In genomic region chr22:28702891-28703290, GRCh38 we compare ENCODE assay signal across 23 cellular contexts. TPM values are rescaled to one million over a fixed set of nuclear protein-coding genes. Genes with fewer than 3 reads are reported as not detected.
DNase-seq lines count a peak whose midpoint lies in the region; ATAC-seq, FAIRE-seq and TF ChIP-seq lines count a peak whose summit lies in the region.
"Had no signal": no experiment of that assay in that cellular context is flagged by ENCODE, and none has a peak within 500 bp of the region (broad histone marks: within the 10 kb centered on the region; RNA-seq: fewer than 3 reads in every experiment).

No MANE protein-coding gene starts in this region.

- peak overlapping the region; percentile 39 for H3K4me2 ChIP-seq in OCI-LY3 (ENCODE audit: low read length)
- H3K4me2 ChIP-seq: A549 had no signal

- no peak for TF ChIP-seq POLR2A in GM12892 (IDR thresholded peaks at IDR 0.05; ENCODE audit: low read depth, low read length)

- no peaks in the 10 kb centered on the region for H3K9me3 Mint-ChIP-seq in stimulated activated naive B cell treated with anti-CD40 and anti-IgM and Interleukin-4, amounts not matched to agents 10 μg/mL and 1 μg/mL and 100 μg/mL, for 72 hours
- H3K9me3 Mint-ChIP-seq: CD4-positive, alpha-beta memory T cell; HFFc6 had no signal

- no peak for DNase-seq in GM19239 (ENCODE audit: insufficient read length, low spot score)
- peak; percentile 28 for DNase-seq in germinal center (ENCODE audit: low spot score)
- no peak for DNase-seq in stimulated activated naive B cell treated with anti-CD40 and anti-IgM and Interleukin-4, amounts not matched to agents 10 μg/mL and 1 μg/mL and 100 μg/mL, for 72 hours
- DNase-seq in DMS153 (lab: John Stamatoyannopoulos, UW), result no peak
- DNase-seq in GM12892 (ENCODE audit: insufficient read length), result no peak
- DNase-seq in NCI-H526 (lab: John Stamatoyannopoulos, UW), result no peak
- DNase-seq: 8988T; ACHN; AML-193; C1 segment of cervical spinal cord; Calu3; CD4-positive, alpha-beta memory T cell; COR-L47; DND-41; GOT3; HFFc6 had no signal

- no peak overlapping the region for H3K4me3 Mint-ChIP-seq in stimulated activated naive B cell treated with anti-CD40 and anti-IgM and Interleukin-4, amounts not matched to agents 10 μg/mL and 1 μg/mL and 100 μg/mL, for 72 hours
- H3K4me3 Mint-ChIP-seq: CD4-positive, alpha-beta memory T cell; HFFc6 had no signal

- ATAC-seq in stimulated activated naive B cell treated with anti-CD40 and anti-IgM and Interleukin-4, amounts not matched to agents 10 μg/mL and 1 μg/mL and 100 μg/mL, for 72 hours (replicated peaks), result peak; percentile 70 to 74
- ATAC-seq: A549, GM12878 had no signal

- H3K9ac ChIP-seq in OCI-LY3 (ENCODE audit: low read length), result no peak overlapping the region; the same call in 1 of the 2 replicates

- H3K27ac ChIP-seq in OCI-LY3 (ENCODE audit: low read length), result peak overlapping the region; percentile 50
- H3K27ac ChIP-seq: A549 had no signal

- peaks cover 14 to 36% of the 10 kb centered on the region in 2 donors for H3K4me1 Mint-ChIP-seq in stimulated activated naive B cell treated with anti-CD40 and anti-IgM and Interleukin-4, amounts not matched to agents 10 μg/mL and 1 μg/mL and 100 μg/mL, for 72 hours
- H3K4me1 Mint-ChIP-seq: CD4-positive, alpha-beta memory T cell had no signal

- H3K4me3 ChIP-seq in OCI-LY3 (ENCODE audit: low read length), result peak overlapping the region; percentile 18; the same call in 1 of the 2 replicates
- H3K4me3 ChIP-seq: A549, GM12878, HAP-1 had no signal

- H3K36me3 Mint-ChIP-seq in stimulated activated naive B cell treated with anti-CD40 and anti-IgM and Interleukin-4, amounts not matched to agents 10 μg/mL and 1 μg/mL and 100 μg/mL, for 72 hours, result peaks cover 4 to 23% of the 10 kb centered on the region in 2 donors

- H3K4me1 ChIP-seq in OCI-LY3 (ENCODE audit: low read length), result peaks cover 33% of the 10 kb centered on the region
- H3K4me1 ChIP-seq: A549, HAP-1 had no signal

- H2AFZ ChIP-seq in OCI-LY3 (ENCODE audit: low read depth, low read length), result no peak overlapping the region

- no peaks in the 10 kb centered on the region for H3K9me3 ChIP-seq in OCI-LY3 (ENCODE audit: insufficient read depth, low read length)
- H3K9me3 ChIP-seq: A549, HAP-1 had no signal

- H3K79me2 ChIP-seq in OCI-LY3 (ENCODE audit: low read length), result no peaks in the 10 kb centered on the region

- no peaks in the 10 kb centered on the region for H3K27me3 Mint-ChIP-seq in stimulated activated naive B cell treated with anti-CD40 and anti-IgM and Interleukin-4, amounts not matched to agents 10 μg/mL and 1 μg/mL and 100 μg/mL, for 72 hours
- H3K27me3 Mint-ChIP-seq: CD4-positive, alpha-beta memory T cell had no signal

- H3K36me3 ChIP-seq in OCI-LY3 (replicated peaks; ENCODE audit: low read depth, low read length), result peaks cover 27% of the 10 kb centered on the region

- no peak for TF ChIP-seq CTCF in OCI-LY3 (IDR thresholded peaks at IDR 0.05; ENCODE audit: low read depth, low read length)

- FAIRE-seq in GM19239 (lab: Jason Lieb, UNC) (peak; percentile 14), GM12892 (lab: Jason Lieb, UNC) (no peak)
- FAIRE-seq: A549, G401.6, GM12878, GM18507, H54 had no signal

- no peaks in the 10 kb centered on the region for H3K27me3 ChIP-seq in OCI-LY3 (ENCODE audit: low read depth, low read length)

- H3K27ac Mint-ChIP-seq in stimulated activated naive B cell treated with anti-CD40 and anti-IgM and Interleukin-4, amounts not matched to agents 10 μg/mL and 1 μg/mL and 100 μg/mL, for 72 hours, result no peak overlapping the region
- H3K27ac Mint-ChIP-seq: CD4-positive, alpha-beta memory T cell; HFFc6 had no signal

- H4K20me1 ChIP-seq in OCI-LY3 (ENCODE audit: insufficient read depth, low read length), result no peaks in the 10 kb centered on the region

RNA-seq across cellular contexts. Expression of gene TTC28, which starts 23.3 kb away (rescaled TPM):
- polyA plus RNA-seq in GM12892 (2012; ENCODE audit: missing spikeins), result 0.49 TPM

RNA-seq across cellular contexts. Expression of gene CHEK2, which starts 38.7 kb away (rescaled TPM):
- 21.5 TPM for polyA plus RNA-seq in GM12892 (2012; ENCODE audit: missing spikeins)

RNA-seq across cellular contexts. Expression of gene HSCB, which starts 38.9 kb away (rescaled TPM):
- polyA plus RNA-seq in GM12892 (2012; ENCODE audit: missing spikeins), result 22.6 TPM
